31 cellular contexts compared by ENCODE assay signal in the genomic region with DNA sequence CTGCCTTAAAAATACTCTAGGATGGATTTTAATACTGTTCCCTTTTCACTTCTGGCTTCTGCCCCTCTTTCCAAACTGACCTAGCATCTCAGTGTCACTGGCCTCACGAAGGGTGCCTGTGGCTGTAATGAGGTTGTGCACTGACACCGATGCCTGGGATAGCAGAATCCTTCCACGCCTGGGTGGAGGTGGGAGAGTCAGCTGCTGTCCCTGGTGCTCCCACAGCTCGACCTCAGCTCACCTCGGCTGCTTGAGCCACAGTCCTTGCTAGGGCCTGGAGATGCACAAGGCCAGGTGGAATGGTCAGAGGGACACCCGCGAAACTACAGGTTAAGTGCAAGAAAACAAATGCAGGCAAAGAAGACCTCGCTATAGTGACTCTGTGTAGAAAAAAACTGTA.
"Had no signal": no experiment of that assay in that cellular context is flagged by ENCODE, and none has a peak within 500 bp of the region (broad histone marks: within the 10 kb centered on the region; RNA-seq: fewer than 3 reads in every experiment).

No MANE protein-coding gene starts in this region.

- H3K27ac ChIP-seq: ascending aorta, breast epithelium, cardiac muscle cell, colonic mucosa, dorsolateral prefrontal cortex had no signal

- FAIRE-seq: frontal cortex had no signal

- H3K9me3 ChIP-seq: ascending aorta, breast epithelium, colonic mucosa had no signal

- H3K4me1 ChIP-seq: ascending aorta, breast epithelium, colonic mucosa had no signal

- H3K4me3 ChIP-seq: ascending aorta, breast epithelium, cardiac muscle cell, colonic mucosa, dorsolateral prefrontal cortex had no signal

- ATAC-seq: activated CD4-positive, alpha-beta T cell treated with anti-CD3 and anti-CD28 coated beads for 36 hours; activated CD8-positive, alpha-beta memory T cell treated with anti-CD3 and anti-CD28 coated beads, Interleukin-2, amount 10 ng/mL, durations not matched to agents 7 days and 5 days; activated CD8-positive, alpha-beta T cell treated with anti-CD3 and anti-CD28 coated beads, Interleukin-2, amount 10 ng/mL, durations not matched to agents 7 days and 5 days; activated naive CD4-positive, alpha-beta T cell treated with anti-CD3 and anti-CD28 coated beads, Interleukin-2, amount 50 U/mL, for 72 hours; activated T-cell treated with anti-CD3 and anti-CD28 coated beads, Interleukin-2, amount 50 U/mL, for 72 hours; esophagus mucosa; T-helper 17 cell had no signal

- H3K36me3 ChIP-seq: ascending aorta, breast epithelium, cardiac muscle cell, colonic mucosa had no signal

- H3K27me3 ChIP-seq: ascending aorta, breast epithelium, cardiac muscle cell, colonic mucosa had no signal

- DNase-seq: activated CD4-positive, alpha-beta memory T cell treated with anti-CD3 and anti-CD28 coated beads for 36 hours; activated CD4-positive, alpha-beta T cell treated with anti-CD3 and anti-CD28 coated beads for 36 hours; activated CD4-positive, alpha-beta T cell treated with anti-CD3 and anti-CD28 coated beads, Interleukin-2, amount 10 ng/mL, durations not matched to agents 24 days and 14 days; activated CD4-positive, CD25-positive, alpha-beta regulatory T cell; activated CD4-positive, CD25-positive, alpha-beta regulatory T cell treated with anti-CD3 and anti-CD28 coated beads, Interleukin-2, amount 50 U/mL, for 72 hours; activated CD8-positive, alpha-beta memory T cell treated with anti-CD3 and anti-CD28 coated beads, Interleukin-2, amount 10 ng/mL, durations not matched to agents 7 days and 5 days; activated CD8-positive, alpha-beta memory T cell treated with anti-CD3 and anti-CD28 coated beads, Interleukin-2, amount 50 U/mL, for 48 hours; activated CD8-positive, alpha-beta T cell treated with anti-CD3 and anti-CD28 coated beads, Interleukin-2, amount 10 ng/mL, durations not matched to agents 7 days and 5 days; activated gamma-delta T cell; activated naive CD4-positive, alpha-beta T cell; activated naive CD4-positive, alpha-beta T cell treated with anti-CD3 and anti-CD28 coated beads, Interleukin-2, amount 10 ng/mL, durations not matched to agents 7 days and 5 days; activated naive CD8-positive, alpha-beta T cell treated with anti-CD3 and anti-CD28 coated beads, Interleukin-2, amount 10 ng/mL, durations not matched to agents 7 days and 5 days; activated T-cell treated with anti-CD3 and anti-CD28 coated beads for 4 hours; activated T-cell treated with anti-CD3 and anti-CD28 coated beads, Interleukin-2, amount 50 U/mL, for 24 hours; activated T-cell treated with anti-CD3 and anti-CD28 coated beads, Interleukin-2, amount 50 U/mL, for 72 hours; central memory CD4-positive, alpha-beta T cell; cerebellar nuclear complex; colonic mucosa; dorsolateral prefrontal cortex; effector memory CD4-positive, alpha-beta T cell; endodermal cell; foreskin fibroblast; T-helper 1 cell; T-helper 17 cell; T1000 had no signal
